1 cellular context compared by ENCODE assay signal in the genomic region with DNA sequence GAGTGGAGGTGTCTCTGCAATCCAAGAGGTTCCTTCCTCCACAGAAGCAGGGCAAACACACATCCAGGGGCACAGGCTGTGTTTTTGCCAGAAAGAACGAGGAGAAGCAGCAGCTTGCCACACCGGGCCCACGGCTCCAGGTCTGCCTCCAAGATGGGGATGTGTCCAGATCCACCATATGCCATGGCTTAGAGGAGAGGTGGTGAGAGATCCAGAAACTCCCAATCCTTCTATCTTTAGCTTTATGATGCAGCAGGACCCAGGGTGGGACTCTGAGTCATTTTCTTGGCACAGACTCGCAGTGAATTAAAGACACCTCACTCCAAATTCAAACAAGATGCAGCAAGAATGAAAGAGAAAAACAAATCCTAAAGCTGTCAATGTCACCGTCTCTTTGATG.
TF ChIP-seq lines count a peak whose summit lies in the region.

No MANE protein-coding gene starts in this region.

TF ChIP-seq in SK-N-SH, 30 proteins besides CTCF, POLR2A, EP300 and RAD21 (continued from another document):
- TF ChIP-seq, protein P1, sequence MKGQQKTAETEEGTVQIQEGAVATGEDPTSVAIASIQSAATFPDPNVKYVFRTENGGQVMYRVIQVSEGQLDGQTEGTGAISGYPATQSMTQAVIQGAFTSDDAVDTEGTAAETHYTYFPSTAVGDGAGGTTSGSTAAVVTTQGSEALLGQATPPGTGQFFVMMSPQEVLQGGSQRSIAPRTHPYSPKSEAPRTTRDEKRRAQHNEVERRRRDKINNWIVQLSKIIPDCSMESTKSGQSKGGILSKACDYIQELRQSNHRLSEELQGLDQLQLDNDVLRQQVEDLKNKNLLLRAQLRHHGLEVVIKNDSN (IDR thresholded peaks at IDR 0.05; ENCODE audit: borderline replicate concordance, low read depth), result no peak
- no peak for TF ChIP-seq FOXM1 (IDR thresholded peaks at IDR 0.05; ENCODE audit: low read depth)
- TF ChIP-seq, protein P2, sequence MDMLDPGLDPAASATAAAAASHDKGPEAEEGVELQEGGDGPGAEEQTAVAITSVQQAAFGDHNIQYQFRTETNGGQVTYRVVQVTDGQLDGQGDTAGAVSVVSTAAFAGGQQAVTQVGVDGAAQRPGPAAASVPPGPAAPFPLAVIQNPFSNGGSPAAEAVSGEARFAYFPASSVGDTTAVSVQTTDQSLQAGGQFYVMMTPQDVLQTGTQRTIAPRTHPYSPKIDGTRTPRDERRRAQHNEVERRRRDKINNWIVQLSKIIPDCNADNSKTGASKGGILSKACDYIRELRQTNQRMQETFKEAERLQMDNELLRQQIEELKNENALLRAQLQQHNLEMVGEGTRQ (IDR thresholded peaks at IDR 0.05; ENCODE audit: borderline replicate concordance, low read depth, low read length), result no peak
- TF ChIP-seq RFX5 (IDR thresholded peaks at IDR 0.05; ENCODE audit: low read length), result no peak
TF ChIP-seq in SK-N-SH: peak in this region for 0.
